In the genomic region with DNA sequence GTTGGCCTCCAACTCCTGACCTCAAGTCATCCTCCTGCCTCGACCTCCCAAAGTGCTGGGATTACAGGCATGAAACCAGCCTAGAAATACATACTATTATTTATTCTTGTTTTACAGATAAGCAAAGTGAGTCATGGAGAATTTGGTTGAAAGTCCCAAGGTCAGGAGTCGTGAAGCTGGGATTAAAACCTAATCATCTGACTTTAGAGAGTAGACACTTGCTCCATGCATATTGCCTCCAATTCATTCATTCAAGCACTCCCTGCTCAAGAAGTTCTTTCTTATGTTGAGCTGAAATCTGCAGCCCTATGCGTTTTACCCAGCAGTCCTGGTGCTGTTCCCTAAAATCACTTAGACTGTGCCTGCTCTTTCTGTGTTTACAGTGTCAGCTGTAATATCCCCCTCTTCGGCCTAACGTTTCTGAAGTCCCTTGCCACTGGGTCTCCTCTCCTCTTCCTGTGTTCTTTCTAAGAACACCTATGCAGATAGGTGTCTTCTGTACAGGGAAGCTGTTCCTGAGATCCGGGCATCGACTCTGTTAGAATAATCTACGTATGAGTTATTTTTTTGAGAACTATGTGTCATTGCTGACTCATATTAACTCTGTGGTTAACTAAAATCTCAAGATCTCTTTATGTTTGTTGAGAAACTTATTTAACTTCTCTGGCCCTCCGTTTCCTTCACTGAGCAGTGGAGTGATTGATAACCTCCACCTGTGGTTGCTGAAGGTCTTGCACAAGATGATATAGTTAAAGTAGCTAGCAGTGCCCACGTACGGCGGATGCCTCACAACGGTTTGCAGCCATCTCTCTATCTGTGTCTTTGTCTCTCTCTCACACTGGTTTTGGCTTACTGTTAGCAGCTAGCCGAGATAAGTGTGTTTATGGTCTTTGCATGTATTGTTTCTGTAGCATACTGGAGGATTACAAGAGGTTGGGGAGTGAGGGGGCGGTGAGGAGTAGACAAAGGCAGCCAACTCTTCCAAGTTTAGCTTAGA, we compare ENCODE assay signal across 8 cellular contexts. TPM values are rescaled to one million over a fixed set of nuclear protein-coding genes. Genes with fewer than 3 reads are reported as not detected.
DNase-seq lines count a peak whose midpoint lies in the region; ATAC-seq and TF ChIP-seq lines count a peak whose summit lies in the region.

No MANE protein-coding gene starts in this region.

- H3K27ac ChIP-seq in RWPE1 (no peak overlapping the region; the same call in 1 of the 2 replicates), mesendoderm (ENCODE audit: low read depth, low read length) (peak overlapping the region; percentile 19), tibial nerve (no peak overlapping the region)

- no peak overlapping the region for H3K56ac ChIP-seq in mesendoderm (ENCODE audit: low read length)

- DNase-seq in GM13976 (ENCODE audit: low spot score) (peak; percentile 60), RWPE1 (ENCODE audit: low spot score) (peak; percentile 81), mesendoderm (peak; percentile 83), UCSD-AML1 (lab: John Stamatoyannopoulos, UW; ENCODE audit: unreplicated experiment) (no peak), tibial nerve (ENCODE audit: low spot score in 2 of 2) (no peak)
- DNase-seq in activated naive CD4-positive, alpha-beta T cell treated with anti-CD3 and anti-CD28 coated beads, Interleukin-2, amount 50 U/mL, for 16 hours = peak; percentile 66

- H3K4me1 ChIP-seq in mesendoderm (ENCODE audit: control insufficient read depth, low read depth, low read length) (peaks cover 4% of the 10 kb centered on the region), tibial nerve (peaks cover 0 to 31% (median 19%) of the 10 kb centered on the region in 4 donors)

- H2BK120ac ChIP-seq in mesendoderm (ENCODE audit: low read depth, low read length) = no peak overlapping the region

- peak overlapping the region; percentile 46 for H3K18ac ChIP-seq in mesendoderm (ENCODE audit: low read length)

- TF ChIP-seq POLR2A in tibial nerve (IDR thresholded peaks at IDR 0.05) = no peak

- no peak overlapping the region for H3K4me3 ChIP-seq in mesendoderm (ENCODE audit: low read length)
- H3K4me3 ChIP-seq in tibial nerve = peak overlapping the region in 1 of 4 donors; percentile 5

- peak overlapping the region; percentile 71 for H3K4me3 Mint-ChIP-seq in stimulated activated naive CD8-positive, alpha-beta T cell treated with anti-CD3 and anti-CD28 coated beads, Interleukin-15, Interleukin-2, amounts not matched to agents 100 ng/mL and 50 ng/mL, for 24 hours

- no peaks in the 10 kb centered on the region for H3K36me3 Mint-ChIP-seq in stimulated activated naive CD8-positive, alpha-beta T cell treated with anti-CD3 and anti-CD28 coated beads, Interleukin-15, Interleukin-2, amounts not matched to agents 100 ng/mL and 50 ng/mL, for 24 hours (ENCODE audit: low read depth)

- peak overlapping the region; percentile 91 for H3K27ac Mint-ChIP-seq in stimulated activated naive CD8-positive, alpha-beta T cell treated with anti-CD3 and anti-CD28 coated beads, Interleukin-15, Interleukin-2, amounts not matched to agents 100 ng/mL and 50 ng/mL, for 24 hours

- no peaks in the 10 kb centered on the region for H3K27me3 ChIP-seq in mesendoderm (ENCODE audit: insufficient read depth, low read length, poor library complexity)
- no peaks in the 10 kb centered on the region for H3K27me3 ChIP-seq in tibial nerve

- whole genome bisulfite sequencing in mesendoderm (ENCODE audit: extremely low coverage, insufficient coverage, low lambda C conversion rate) = no CpG with 5 or more reads among the region's 15 CpGs
- WGBS in tibial nerve, 2 donors = 47 to 52% methylated on average over 15 of the region's 15 CpGs

- TF ChIP-seq CTCF in GM13976 (IDR thresholded peaks at IDR 0.05; ENCODE audit: borderline replicate concordance, control extremely low read depth, extremely low read depth, insufficient read depth, missing control alignments) (no peak), RWPE1 (conservative IDR thresholded peaks at IDR 0.05; ENCODE audit: low read depth) (no peak), tibial nerve (IDR thresholded peaks at IDR 0.05) (no peak)

- peaks cover 91% of the 10 kb centered on the region for H3K4me1 Mint-ChIP-seq in stimulated activated naive CD8-positive, alpha-beta T cell treated with anti-CD3 and anti-CD28 coated beads, Interleukin-15, Interleukin-2, amounts not matched to agents 100 ng/mL and 50 ng/mL, for 24 hours (ENCODE audit: low read depth)

- no peaks in the 10 kb centered on the region for H3K79me2 ChIP-seq in mesendoderm (ENCODE audit: control insufficient read depth, insufficient read depth, low read length)

- H3K9ac ChIP-seq in mesendoderm (ENCODE audit: low read length) = no peak overlapping the region

- peak overlapping the region; percentile 37 for H2BK5ac ChIP-seq in mesendoderm (ENCODE audit: low read length)

- POLR2A ChIA-PET in RWPE1 (lab: Yijun Ruan, JAX; ENCODE audit: low non-redundant PET) = no interaction called here

- no peak overlapping the region for H3K23ac ChIP-seq in mesendoderm (ENCODE audit: low read length)

- H3K4ac ChIP-seq in mesendoderm (ENCODE audit: low read depth, low read length) = no peak overlapping the region

- H4K5ac ChIP-seq in mesendoderm (ENCODE audit: low read length) = no peak overlapping the region

- peak; percentile 44 for ATAC-seq in HG02884 (IDR thresholded peaks at IDR 0.05; ENCODE audit: unreplicated experiment)

- H3K79me1 ChIP-seq in mesendoderm (ENCODE audit: low read length) = no peaks in the 10 kb centered on the region

- H3K36me3 ChIP-seq in mesendoderm (ENCODE audit: control insufficient read depth, insufficient read depth, low read length) (no peaks in the 10 kb centered on the region), tibial nerve (no peaks in the 10 kb centered on the region)

- no peak overlapping the region for H3K4me2 ChIP-seq in mesendoderm (ENCODE audit: low read length)

- H2AK5ac ChIP-seq in mesendoderm (ENCODE audit: low read length) = no peak overlapping the region

- CTCF ChIA-PET in RWPE1 (lab: Yijun Ruan, JAX) = interaction anchor here (0.6 kb wide), 1 partner anchor 461 kb away, joined by 3 read pairs; no protein-coding TSS in a partner anchor

- no peaks in the 10 kb centered on the region for H3K9me3 Mint-ChIP-seq in stimulated activated naive CD8-positive, alpha-beta T cell treated with anti-CD3 and anti-CD28 coated beads, Interleukin-15, Interleukin-2, amounts not matched to agents 100 ng/mL and 50 ng/mL, for 24 hours

- no peaks in the 10 kb centered on the region for H3K27me3 Mint-ChIP-seq in stimulated activated naive CD8-positive, alpha-beta T cell treated with anti-CD3 and anti-CD28 coated beads, Interleukin-15, Interleukin-2, amounts not matched to agents 100 ng/mL and 50 ng/mL, for 24 hours

- no peak for TF ChIP-seq EP300 in tibial nerve (IDR thresholded peaks at IDR 0.05)

- H4K8ac ChIP-seq in mesendoderm (ENCODE audit: low read depth, low read length) = no peak overlapping the region

- in situ Hi-C loops in GM13976 (cut with MboI; ENCODE audit: low sequenced_read_pairs, unreplicated experiment) = no loop called here

- no peaks in the 10 kb centered on the region for H3K9me3 ChIP-seq in tibial nerve

- H2BK15ac ChIP-seq in mesendoderm (replicated peaks; ENCODE audit: low read depth) = no peak overlapping the region

RNA-seq across cellular contexts. Expression of a gene that starts 4.6 kb away (rescaled TPM):
- not detected for polyA plus RNA-seq in mesendoderm (2013, experiment 1 of 2)
- polyA plus RNA-seq in mesendoderm (2013, experiment 2 of 2) = not detected
- total RNA-seq in tibial nerve = 10 to 100 TPM; 25.3 to 41.4 (median 33.1) TPM

Comparison
In these comparisons a context has a peak if more than half of its experiments do, and no peak if none do; other contexts are left out.
1. DNase-seq: peak in GM13976 (single experiment), RWPE1 (single experiment), activated naive CD4-positive, alpha-beta T cell treated with anti-CD3 and anti-CD28 coated beads, Interleukin-2, amount 50 U/mL, for 16 hours (single experiment) and mesendoderm (single experiment); none in UCSD-AML1 (single experiment) and tibial nerve (0 of 2).